10 cellular contexts compared by ENCODE assay signal in genomic region chr4:4689694-4690440, GRCh38.
DNase-seq lines count a peak whose midpoint lies in the region; ATAC-seq and TF ChIP-seq lines count a peak whose summit lies in the region.
"Had no signal": no experiment of that assay in that cellular context is flagged by ENCODE, and none has a peak within 500 bp of the region (broad histone marks: within the 10 kb centered on the region; RNA-seq: fewer than 3 reads in every experiment).

No MANE protein-coding gene starts in this region.

- intact Hi-C loops in lower leg skin (cut with DNase I; ENCODE audit: low total_unique reads) = no loop called here

- no peak overlapping the region for H3K4me3 ChIP-seq in lower leg skin (ENCODE audit: low read depth, poor library complexity, severe bottlenecking)

- H3K27ac Mint-ChIP-seq in stimulated activated memory B cell treated with anti-CD40 and anti-IgM and Interleukin-4, amounts not matched to agents 10 μg/mL and 1 μg/mL and 100 μg/mL, for 72 hours = no peak overlapping the region
- H3K27ac Mint-ChIP-seq: dendritic cell treated with granulocyte-macrophage colony-stimulating factor and Interleukin-4, amounts not matched to agents 40 ng/mL and 50 ng/mL, for 4 days had no signal

- H3K36me3 Mint-ChIP-seq in activated T-cell treated with anti-CD3 and anti-CD28 coated beads, Interleukin-2, amount 50 U/mL, for 4 hours (ENCODE audit: insufficient read depth) = peaks cover 13% of the 10 kb centered on the region
- peaks cover 36% of the 10 kb centered on the region for H3K36me3 Mint-ChIP-seq in stimulated activated memory B cell treated with anti-CD40 and anti-IgM and Interleukin-4, amounts not matched to agents 10 μg/mL and 1 μg/mL and 100 μg/mL, for 72 hours

- peaks cover 5% of the 10 kb centered on the region for H3K9me3 Mint-ChIP-seq in activated T-cell treated with anti-CD3 and anti-CD28 coated beads, Interleukin-2, amount 50 U/mL, for 4 hours
- peaks cover 4% of the 10 kb centered on the region for H3K9me3 Mint-ChIP-seq in stimulated activated memory B cell treated with anti-CD40 and anti-IgM and Interleukin-4, amounts not matched to agents 10 μg/mL and 1 μg/mL and 100 μg/mL, for 72 hours
- H3K9me3 Mint-ChIP-seq: dendritic cell treated with granulocyte-macrophage colony-stimulating factor and Interleukin-4, amounts not matched to agents 40 ng/mL and 50 ng/mL, for 4 days had no signal

- no peaks in the 10 kb centered on the region for H3K27me3 Mint-ChIP-seq in activated T-cell treated with anti-CD3 and anti-CD28 coated beads, Interleukin-2, amount 50 U/mL, for 4 hours (ENCODE audit: low read depth)
- H3K27me3 Mint-ChIP-seq in stimulated activated memory B cell treated with anti-CD40 and anti-IgM and Interleukin-4, amounts not matched to agents 10 μg/mL and 1 μg/mL and 100 μg/mL, for 72 hours = no peaks in the 10 kb centered on the region
- H3K27me3 Mint-ChIP-seq: dendritic cell treated with granulocyte-macrophage colony-stimulating factor and Interleukin-4, amounts not matched to agents 40 ng/mL and 50 ng/mL, for 4 days had no signal

- peak; percentile 18 to 48 for ATAC-seq in activated T-cell treated with anti-CD3 and anti-CD28 coated beads, Interleukin-2, amount 50 U/mL, for 4 hours
- ATAC-seq in GM21723 (IDR thresholded peaks at IDR 0.05; ENCODE audit: unreplicated experiment) (peak; percentile 84), HG03442 (IDR thresholded peaks at IDR 0.05; ENCODE audit: unreplicated experiment) (peak; percentile 88)
- peak; percentile 60 for ATAC-seq in stimulated activated memory B cell treated with anti-CD40 and anti-IgM and Interleukin-4, amounts not matched to agents 10 μg/mL and 1 μg/mL and 100 μg/mL, for 72 hours
- ATAC-seq: Right ventricle myocardium inferior had no signal

- H3K4me3 Mint-ChIP-seq in activated T-cell treated with anti-CD3 and anti-CD28 coated beads, Interleukin-2, amount 50 U/mL, for 4 hours = no peak overlapping the region
- no peak overlapping the region for H3K4me3 Mint-ChIP-seq in stimulated activated memory B cell treated with anti-CD40 and anti-IgM and Interleukin-4, amounts not matched to agents 10 μg/mL and 1 μg/mL and 100 μg/mL, for 72 hours
- H3K4me3 Mint-ChIP-seq: dendritic cell treated with granulocyte-macrophage colony-stimulating factor and Interleukin-4, amounts not matched to agents 40 ng/mL and 50 ng/mL, for 4 days had no signal

- no peaks in the 10 kb centered on the region for H3K4me1 Mint-ChIP-seq in activated T-cell treated with anti-CD3 and anti-CD28 coated beads, Interleukin-2, amount 50 U/mL, for 4 hours (ENCODE audit: low read depth)
- peaks cover 7% of the 10 kb centered on the region for H3K4me1 Mint-ChIP-seq in stimulated activated memory B cell treated with anti-CD40 and anti-IgM and Interleukin-4, amounts not matched to agents 10 μg/mL and 1 μg/mL and 100 μg/mL, for 72 hours

- no peak for TF ChIP-seq POLR2A in lower leg skin (IDR thresholded peaks at IDR 0.05)

- TF ChIP-seq CTCF in lower leg skin (IDR thresholded peaks at IDR 0.05) = no peak

- WGBS in lower leg skin, 2 donors = 86 to 90% methylated on average over 8 of the region's 8 CpGs

- DNase-seq in activated T-cell treated with anti-CD3 and anti-CD28 coated beads, Interleukin-2, amount 50 U/mL, for 4 hours = no peak
- DNase-seq in activated T-cell treated with anti-CD3 and anti-CD28 coated beads for 4 hours = no peak
- no peak for DNase-seq in lower leg skin (ENCODE audit: low spot score in 2 of 2)
- DNase-seq in amniotic stem cell (lab: John Stamatoyannopoulos, UW) = no peak
- no peak for DNase-seq in stimulated activated CD4-positive, alpha-beta T cell treated with anti-CD3 and anti-CD28 coated beads, Interleukin-4, amount 100 ng/mL, for 1 hour

Comparison
In these comparisons a context has a peak if more than half of its experiments do, and no peak if none do; other contexts are left out.
1. ATAC-seq: peak in every context shown above with its lines; median percentile 88 in HG03442; 84 in GM21723; 60 in stimulated activated memory B cell treated with anti-CD40 and anti-IgM and Interleukin-4, amounts not matched to agents 10 μg/mL and 1 μg/mL and 100 μg/mL, for 72 hours; 33 in activated T-cell treated with anti-CD3 and anti-CD28 coated beads, Interleukin-2, amount 50 U/mL, for 4 hours.